In genomic region chr12:54325442-54326109, GRCh38 we compare ENCODE assay signal across 9 cellular contexts. TPM values are rescaled to one million over a fixed set of nuclear protein-coding genes. Genes with fewer than 3 reads are reported as not detected.
DNase-seq lines count a peak whose midpoint lies in the region; ATAC-seq and TF ChIP-seq lines count a peak whose summit lies in the region.
"Not testable (repeated sequence)": the region's sequence is repeated elsewhere in the genome, so short reads cannot be mapped to it uniquely, and the experiment has no call there.
"Had no signal": no experiment of that assay in that cellular context is flagged by ENCODE, and none has a peak within 500 bp of the region (broad histone marks: within the 10 kb centered on the region; RNA-seq: fewer than 3 reads in every experiment).

No MANE protein-coding gene starts in this region.

- H4K91ac ChIP-seq in mesenchymal stem cell (ENCODE audit: low read length), result peak overlapping the region; percentile 84

- peak overlapping the region; percentile 94 for H3K27ac ChIP-seq in brain microvascular endothelial cell
- peak overlapping the region; percentile 82 for H3K27ac ChIP-seq in mesenchymal stem cell (ENCODE audit: low read length, poor library complexity, severe bottlenecking)
- peak overlapping the region; percentile 86 to 88 for H3K27ac ChIP-seq in uterus

- not testable (repeated sequence) for H3K9me3 Mint-ChIP-seq in activated CD4-positive, alpha-beta T cell treated with anti-CD3 and anti-CD28 coated beads for 36 hours (ENCODE audit: low read depth)

- H3K9ac ChIP-seq in mesenchymal stem cell (ENCODE audit: low read length), result peak overlapping the region; percentile 100

- H2AFZ ChIP-seq in mesenchymal stem cell (ENCODE audit: low read depth, low read length), result not testable (repeated sequence)

- H3K23ac ChIP-seq in mesenchymal stem cell (ENCODE audit: low read length in 2 of 2), result peak overlapping the region in 1 of 2 experiments; percentile 64

- not testable (repeated sequence) for H3K79me1 ChIP-seq in mesenchymal stem cell (replicated peaks; ENCODE audit: low read length, poor library complexity, severe bottlenecking)

- not testable (repeated sequence) for H3K14ac ChIP-seq in mesenchymal stem cell (ENCODE audit: low read length in 2 of 2)

- H2BK12ac ChIP-seq in mesenchymal stem cell (ENCODE audit: low read length in 2 of 2), result not testable (repeated sequence)

- peaks cover 42% of the 10 kb centered on the region for H3K4me1 Mint-ChIP-seq in activated CD4-positive, alpha-beta T cell treated with anti-CD3 and anti-CD28 coated beads for 36 hours

- H3K9me3 ChIP-seq in mesenchymal stem cell (ENCODE audit: control insufficient read depth, low read length); uterus: not testable (repeated sequence)

- peak overlapping the region; percentile 92 for H3K27ac Mint-ChIP-seq in activated CD4-positive, alpha-beta T cell treated with anti-CD3 and anti-CD28 coated beads for 36 hours

- peak; percentile 17 for DNase-seq in Daoy (ENCODE audit: low read depth)
- DNase-seq in NB4 (ENCODE audit: low read depth); brain microvascular endothelial cell; fibroblast of the aortic adventitia (ENCODE audit: low read depth); mesenchymal stem cell; retinal pigment epithelial cell (ENCODE audit: low read depth); uterus: not testable (repeated sequence)
- peak; percentile 16 for DNase-seq in activated CD4-positive, alpha-beta T cell treated with anti-CD3 and anti-CD28 coated beads for 36 hours

- CTCF ChIA-PET in activated CD4-positive, alpha-beta T cell treated with anti-CD3 and anti-CD28 coated beads for 36 hours (lab: Charles Lee), result interaction anchor here (0.5 to 6.7 kb wide), 47 partner anchors 8 to 581 kb away, joined by 3 to 49 read pairs (median 5); partner anchors contain the start of genes CBX5, HNRNPA1 and NFE2

- ATAC-seq in activated CD4-positive, alpha-beta T cell treated with anti-CD3 and anti-CD28 coated beads for 36 hours, result not testable (repeated sequence)

- H3K4me1 ChIP-seq in mesenchymal stem cell (ENCODE audit: control insufficient read depth, insufficient read depth, low read depth, low read length), result peaks cover 12% of the 10 kb centered on the region
- H3K4me1 ChIP-seq in uterus, result peaks cover 0 to 14% of the 10 kb centered on the region in 2 donors

- H2BK15ac ChIP-seq in mesenchymal stem cell (ENCODE audit: low read depth, poor library complexity, severe bottlenecking), result not testable (repeated sequence)

- H3K4me2 ChIP-seq in mesenchymal stem cell (ENCODE audit: low read length, poor library complexity, severe bottlenecking), result peak overlapping the region; percentile 83

- H3K4me3 Mint-ChIP-seq in activated CD4-positive, alpha-beta T cell treated with anti-CD3 and anti-CD28 coated beads for 36 hours, result peak overlapping the region; percentile 96

- H3K27me3 ChIP-seq in brain microvascular endothelial cell (replicated peaks); mesenchymal stem cell (ENCODE audit: control insufficient read depth in 1 of 2, insufficient read depth in 1 of 2, low read length in 2 of 2); uterus: not testable (repeated sequence)

- H2AK5ac ChIP-seq in mesenchymal stem cell (ENCODE audit: low read length, severe bottlenecking), result peak overlapping the region; percentile 40

- peak overlapping the region; percentile 81 for H4K8ac ChIP-seq in mesenchymal stem cell (ENCODE audit: low read length)

- H3K4me3 ChIP-seq in NB4 (ENCODE audit: low read depth, low read length) (peak overlapping the region; percentile 96), brain microvascular endothelial cell (ENCODE audit: low read depth, low read length) (peak overlapping the region; percentile 98), fibroblast of the aortic adventitia (ENCODE audit: low read depth, low read length) (peak overlapping the region; percentile 93), mesenchymal stem cell (ENCODE audit: insufficient read depth in 1 of 2, low read depth in 1 of 2, low read length in 2 of 2) (peak overlapping the region; percentile 69 to 96), retinal pigment epithelial cell (ENCODE audit: low read length) (peak overlapping the region; percentile 99), uterus (peak overlapping the region; percentile 75 to 86)

- not testable (repeated sequence) for H3K36me3 Mint-ChIP-seq in activated CD4-positive, alpha-beta T cell treated with anti-CD3 and anti-CD28 coated beads for 36 hours (ENCODE audit: low read depth)

- not testable (repeated sequence) for TF ChIP-seq POLR2A in NB4 (IDR thresholded peaks at IDR 0.05; ENCODE audit: extremely low read depth, insufficient read length); uterus (IDR thresholded peaks at IDR 0.05)

- peak overlapping the region; percentile 42 for H2BK120ac ChIP-seq in mesenchymal stem cell (ENCODE audit: low read depth, low read length)

- TF ChIP-seq CTCF in NB4 (IDR thresholded peaks at IDR 0.05; ENCODE audit: low read depth, low read length); brain microvascular endothelial cell (IDR thresholded peaks at IDR 0.05; ENCODE audit: low read depth, low read length, missing control alignments); fibroblast of the aortic adventitia (IDR thresholded peaks at IDR 0.05; ENCODE audit: insufficient read depth, low read length); retinal pigment epithelial cell (conservative IDR thresholded peaks at IDR 0.05; ENCODE audit: low read depth, low read length); uterus (IDR thresholded peaks at IDR 0.05): not testable (repeated sequence)

- WGBS in mesenchymal stem cell, result 76% methylated on average over 15 of the region's 22 CpGs

- in situ Hi-C loops in brain microvascular endothelial cell (cut with HindIII; ENCODE audit: low pct_ligation_motif_present, low sequenced_read_pairs), result not testable (repeated sequence)

- H3K18ac ChIP-seq in mesenchymal stem cell (ENCODE audit: low read depth in 1 of 2, low read length in 2 of 2), result peak overlapping the region; percentile 93 to 96

- H2BK5ac ChIP-seq in mesenchymal stem cell (ENCODE audit: low read depth, low read length, poor library complexity, severe bottlenecking), result not testable (repeated sequence)

- intact Hi-C loops in activated CD4-positive, alpha-beta T cell treated with anti-CD3 and anti-CD28 coated beads for 36 hours (cut with DNase I, micrococcal nuclease), result loop anchor here (1.0 to 2.0 kb wide), 5 partner anchors 34 to 172 kb away; partner anchors contain the start of genes CBX5 (in 1 of the 2), HNRNPA1 (in 1 of the 2) and NCKAP1L (in 1 of the 2)
- intact Hi-C loops in uterus (cut with DNase I; ENCODE audit: low total_unique reads), result not testable (repeated sequence)

- not testable (repeated sequence) for H3K27me3 Mint-ChIP-seq in activated CD4-positive, alpha-beta T cell treated with anti-CD3 and anti-CD28 coated beads for 36 hours

- peak overlapping the region; percentile 72 to 89 for H3K4ac ChIP-seq in mesenchymal stem cell (ENCODE audit: low read depth in 1 of 2, low read length in 2 of 2)

- not testable (repeated sequence) for H3K36me3 ChIP-seq in brain microvascular endothelial cell (replicated peaks); mesenchymal stem cell (ENCODE audit: control insufficient read depth in 1 of 2, insufficient read depth in 2 of 2, low read depth in 1 of 2, low read length in 2 of 2); uterus

- POLR2A ChIA-PET in activated CD4-positive, alpha-beta T cell treated with anti-CD3 and anti-CD28 coated beads for 36 hours (lab: Charles Lee), result interaction anchor here (0.6 to 1.3 kb wide), 11 partner anchors 27 to 50 kb away, joined by 3 to 17 read pairs (median 4); partner anchors contain the start of genes CBX5 and HNRNPA1

RNA-seq across cellular contexts. Expression of gene COPZ1, which starts 0.6 kb away (rescaled TPM):
- 116 and 151 TPM in 2 replicates for total RNA-seq in Daoy (2014; rRNA removed; shearing (Covaris generic))
- 10 to 100 TPM; 95.2 to 98.7 TPM for total RNA-seq in activated CD4-positive, alpha-beta T cell treated with anti-CD3 and anti-CD28 coated beads for 36 hours
- total RNA-seq in fibroblast of the aortic adventitia (ENCODE audit: low replicate concordance) (59.7 and 139 TPM in 2 replicates), uterus (100 to 1,000 TPM in 3 of 4 donors, 10 to 100 TPM in 1; 32.3 to 141 (median 120) TPM)
- 182 TPM for polyA plus RNA-seq in mesenchymal stem cell (2013, experiment 1 of 2)
- 182 TPM for polyA plus RNA-seq in mesenchymal stem cell (2013, experiment 2 of 2)

RNA-seq across cellular contexts. Expression of gene NFE2, which starts 24.8 kb away (rescaled TPM):
- total RNA-seq in Daoy (2014; rRNA removed; shearing (Covaris generic)), result not detected in 2 replicates
- total RNA-seq in activated CD4-positive, alpha-beta T cell treated with anti-CD3 and anti-CD28 coated beads for 36 hours, result not detected
- total RNA-seq in fibroblast of the aortic adventitia (ENCODE audit: low replicate concordance) (1.2 TPM in 1 of 2 replicates, not detected in the other), uterus (1 to 10 TPM in 1 of 4 donors, under 1 TPM in 1, not detected in 2; 0.40 to 1.2 TPM)
- polyA plus RNA-seq in mesenchymal stem cell (2013, experiment 1 of 2), result 0.12 TPM
- 0.10 TPM for polyA plus RNA-seq in mesenchymal stem cell (2013, experiment 2 of 2)
- total RNA-seq: dermis microvascular lymphatic vessel endothelial cell had no signal

RNA-seq across cellular contexts. Expression of gene GPR84, which starts 38.7 kb away (rescaled TPM):
- total RNA-seq in Daoy (2014; rRNA removed; shearing (Covaris generic)), result not detected in 2 replicates
- 1 to 10 TPM in 1 of 2 experiments, under 1 TPM in 1; 0.98 to 1.7 TPM for total RNA-seq in activated CD4-positive, alpha-beta T cell treated with anti-CD3 and anti-CD28 coated beads for 36 hours
- total RNA-seq in fibroblast of the aortic adventitia (ENCODE audit: low replicate concordance), result not detected in 2 replicates
- polyA plus RNA-seq in mesenchymal stem cell (2013, experiment 1 of 2), result not detected
- polyA plus RNA-seq in mesenchymal stem cell (2013, experiment 2 of 2), result not detected
- total RNA-seq in uterus, result under 1 TPM in 2 of 4 donors, not detected in 2; 0.21 to 0.27 TPM
- total RNA-seq: dermis microvascular lymphatic vessel endothelial cell had no signal

RNA-seq across cellular contexts. Expression of gene HNRNPA1, which starts 45.0 kb away (rescaled TPM):
- total RNA-seq in Daoy (2014; rRNA removed; shearing (Covaris generic)), result 499 and 609 TPM in 2 replicates
- 1,000 to 10,000 TPM; 1,642 to 2,308 TPM for total RNA-seq in activated CD4-positive, alpha-beta T cell treated with anti-CD3 and anti-CD28 coated beads for 36 hours
- total RNA-seq in fibroblast of the aortic adventitia (ENCODE audit: low replicate concordance) (435 and 902 TPM in 2 replicates), uterus (1,000 to 10,000 TPM in 2 of 4 donors, 100 to 1,000 TPM in 2; 245 to 1,238 (median 796) TPM)
- 983 TPM for polyA plus RNA-seq in mesenchymal stem cell (2013, experiment 1 of 2)
- 943 TPM for polyA plus RNA-seq in mesenchymal stem cell (2013, experiment 2 of 2)

RNA-seq across cellular contexts. Expression of gene CBX5, which starts 45.7 kb away (rescaled TPM):
- 44.9 and 64.3 TPM in 2 replicates for total RNA-seq in Daoy (2014; rRNA removed; shearing (Covaris generic))
- total RNA-seq in activated CD4-positive, alpha-beta T cell treated with anti-CD3 and anti-CD28 coated beads for 36 hours, result 100 to 1,000 TPM; 140 to 146 TPM
- 38.3 and 114 TPM in 2 replicates for total RNA-seq in fibroblast of the aortic adventitia (ENCODE audit: low replicate concordance)
- polyA plus RNA-seq in mesenchymal stem cell (2013, experiment 1 of 2), result 34.7 TPM
- polyA plus RNA-seq in mesenchymal stem cell (2013, experiment 2 of 2), result 34.1 TPM
- total RNA-seq in uterus, result 100 to 1,000 TPM in 1 of 4 donors, 10 to 100 TPM in 3; 20.5 to 133 (median 50.1) TPM
